Comparison of ENCODE assay signal across 1 cellular context in genomic region chr5:177547736-177548135, GRCh38.
TF ChIP-seq lines count a peak whose summit lies in the region.

No MANE protein-coding gene starts in this region.

TF ChIP-seq in H1, 55 proteins besides CTCF, POLR2A, EP300 and RAD21:
- TF ChIP-seq RNF2 (IDR thresholded peaks at IDR 0.05; ENCODE audit: borderline replicate concordance, low read depth, low read length, missing control alignments, poor library complexity, severe bottlenecking) (no peak), CBX5 (IDR thresholded peaks at IDR 0.05; ENCODE audit: low read depth, low read length) (no peak), EGR1 (IDR thresholded peaks at IDR 0.05; ENCODE audit: borderline replicate concordance, low read depth, low read length) (no peak), TCF12 (IDR thresholded peaks at IDR 0.05; ENCODE audit: low read depth, low read length) (no peak), SAP30 (IDR thresholded peaks at IDR 0.05; ENCODE audit: insufficient read depth, insufficient replicate concordance, low read length) (no peak), KDM5A (IDR thresholded peaks at IDR 0.05; ENCODE audit: low read length) (no peak), TAF1 (IDR thresholded peaks at IDR 0.05; ENCODE audit: low read depth, low read length) (no peak), ZNF274 (IDR thresholded peaks at IDR 0.05; ENCODE audit: borderline replicate concordance, extremely low read depth, low read length) (no peak), ATF2 (IDR thresholded peaks at IDR 0.05; ENCODE audit: low read length) (no peak), FOSL1 (IDR thresholded peaks at IDR 0.05; ENCODE audit: insufficient read depth, low read depth, low read length) (no peak), GABPA (IDR thresholded peaks at IDR 0.05; ENCODE audit: borderline replicate concordance, insufficient read depth, low read length) (no peak), CHD2 (IDR thresholded peaks at IDR 0.05; ENCODE audit: low read length) (no peak), SP4 (IDR thresholded peaks at IDR 0.05; ENCODE audit: low read length) (no peak), POLR2AphosphoS5 (IDR thresholded peaks at IDR 0.05; ENCODE audit: low read depth, low read length) (no peak), CREB1 (IDR thresholded peaks at IDR 0.05) (no peak)
TF ChIP-seq in H1: peak in this region for 0.
